30 cellular contexts compared by ENCODE assay signal in the genomic region with DNA sequence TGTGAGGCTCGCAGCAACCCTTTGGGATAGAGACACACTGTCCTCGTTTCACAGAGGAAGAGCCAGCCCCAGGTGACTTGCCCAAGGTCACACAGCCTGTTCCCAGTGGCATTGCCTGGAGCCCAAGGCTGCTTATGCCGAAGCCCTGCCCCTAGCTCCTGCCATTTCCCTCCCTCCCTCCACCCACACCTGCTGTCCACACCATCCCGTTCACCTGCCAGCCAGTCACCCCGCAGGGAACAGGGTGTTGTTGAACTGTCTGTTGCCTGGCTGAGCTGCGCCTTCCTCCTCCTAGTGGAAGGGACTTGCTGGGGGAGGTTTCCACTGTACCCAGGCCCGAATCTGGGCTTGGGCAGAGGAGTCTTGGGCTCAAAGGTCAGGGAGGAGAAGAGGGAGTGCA. TPM values are rescaled to one million over a fixed set of nuclear protein-coding genes. Genes with fewer than 3 reads are reported as not detected.
DNase-seq lines count a peak whose midpoint lies in the region; ATAC-seq, FAIRE-seq and TF ChIP-seq lines count a peak whose summit lies in the region.
"Had no signal": no experiment of that assay in that cellular context is flagged by ENCODE, and none has a peak within 500 bp of the region (broad histone marks: within the 10 kb centered on the region; RNA-seq: fewer than 3 reads in every experiment).

No MANE protein-coding gene starts in this region.

- no peaks in the 10 kb centered on the region for H3K27me3 Mint-ChIP-seq in WTC11 (ENCODE audit: low read depth)
- peaks cover 4 to 10% of the 10 kb centered on the region in 2 donors for H3K27me3 Mint-ChIP-seq in stimulated activated naive B cell treated with anti-CD40 and anti-IgM and Interleukin-4, amounts not matched to agents 10 μg/mL and 1 μg/mL and 100 μg/mL, for 72 hours

- CTCF ChIA-PET in WTC11 (lab: Charles Lee), result interaction anchor here (0.8 to 1.6 kb wide), 5 partner anchors 10 to 232 kb away, joined by 3 to 16 read pairs (median 3); partner anchors contain the start of gene TOR2A

- no peaks in the 10 kb centered on the region for H3K9me3 Mint-ChIP-seq in WTC11
- H3K9me3 Mint-ChIP-seq in stimulated activated naive B cell treated with anti-CD40 and anti-IgM and Interleukin-4, amounts not matched to agents 10 μg/mL and 1 μg/mL and 100 μg/mL, for 72 hours, result no peaks in the 10 kb centered on the region
- H3K9me3 Mint-ChIP-seq: activated B cell treated with CpG ODN at 0.5 μM for 24 hours; activated T-cell treated with anti-CD3 and anti-CD28 coated beads, Interleukin-2, amount 50 U/mL, for 4 hours; dendritic cell treated with granulocyte-macrophage colony-stimulating factor and Interleukin-4, amounts not matched to agents 40 ng/mL and 50 ng/mL, for 4 days had no signal

- DNase-seq in NCI-H345 (lab: John Stamatoyannopoulos, UW) (peak; percentile 26), NCI-H345 treated with DMSO at 0.1 percent for 48 hours (lab: John Stamatoyannopoulos, UW; ENCODE audit: unreplicated experiment) (no peak), NCI-H1417 treated with DMSO at 0.1 percent for 48 hours (lab: John Stamatoyannopoulos, UW) (peak; percentile 56), WTC11 (ENCODE audit: low spot score) (no peak), pancreas (peak in 1 of 6 donors; percentile 43), globus pallidus (ENCODE audit: low spot score) (no peak)
- no peak for DNase-seq in stimulated activated naive B cell treated with anti-CD40 and anti-IgM and Interleukin-4, amounts not matched to agents 10 μg/mL and 1 μg/mL and 100 μg/mL, for 72 hours
- DNase-seq: activated B cell treated with CpG ODN at 0.5 μM for 24 hours; activated naive CD4-positive, alpha-beta T cell; activated T-cell treated with anti-CD3 and anti-CD28 coated beads, Interleukin-2, amount 50 U/mL, for 4 hours; amniotic stem cell; glutamatergic neuron; left cardiac atrium; mesenchymal stem cell; NCI-H1105 treated with DMSO at 0.1 percent for 48 hours; occipital lobe; retina; spleen; stimulated activated CD4-positive, alpha-beta T cell treated with anti-CD3 and anti-CD28 coated beads, Interleukin-4, amount 100 ng/mL, for 1 hour; stimulated activated naive CD8-positive, alpha-beta T cell treated with anti-CD3 and anti-CD28 coated beads, Interleukin-15, Interleukin-2, amounts not matched to agents 100 U/mL and 50 U/mL, for 24 hours; thyroid gland had no signal

- no peaks in the 10 kb centered on the region for H3K36me3 ChIP-seq in pancreas
- H3K36me3 ChIP-seq: spleen, thyroid gland had no signal

- no peak overlapping the region for H3K27ac ChIP-seq in pancreas
- H3K27ac ChIP-seq: SK-N-MC, thyroid gland had no signal

- H3K27me3 ChIP-seq in pancreas, result no peaks in the 10 kb centered on the region
- H3K27me3 ChIP-seq: thyroid gland had no signal

- no peaks in the 10 kb centered on the region for H3K4me1 ChIP-seq in pancreas

- no peak for FAIRE-seq in pancreas (lab: Jason Lieb, UNC)
- FAIRE-seq: bronchial epithelial cell, GM12892, RCC 7860 had no signal

- H3K4me1 Mint-ChIP-seq in WTC11, result peaks cover 14% of the 10 kb centered on the region
- H3K4me1 Mint-ChIP-seq in stimulated activated naive B cell treated with anti-CD40 and anti-IgM and Interleukin-4, amounts not matched to agents 10 μg/mL and 1 μg/mL and 100 μg/mL, for 72 hours, result no peaks in the 10 kb centered on the region

- H3K36me3 Mint-ChIP-seq in WTC11, result no peaks in the 10 kb centered on the region
- H3K36me3 Mint-ChIP-seq in stimulated activated naive B cell treated with anti-CD40 and anti-IgM and Interleukin-4, amounts not matched to agents 10 μg/mL and 1 μg/mL and 100 μg/mL, for 72 hours, result no peaks in the 10 kb centered on the region

- no peak for TF ChIP-seq CTCF in WTC11 (IDR thresholded peaks at IDR 0.05)
- no peak for TF ChIP-seq CTCF in pancreas (IDR thresholded peaks at IDR 0.05)

- intact Hi-C loops in pancreas (cut with DNase I), result loop anchor here in 1 of 3 donors (10.0 kb wide), 1 partner anchor 197 kb away; no protein-coding TSS in a partner anchor

- peak; percentile 6; the same call in 1 of the 2 replicates for ATAC-seq in WTC11
- ATAC-seq in pancreas, result peak; percentile 8 to 41 (median 28)
- ATAC-seq in stimulated activated naive B cell treated with anti-CD40 and anti-IgM and Interleukin-4, amounts not matched to agents 10 μg/mL and 1 μg/mL and 100 μg/mL, for 72 hours (replicated peaks), result no peak
- no peak for ATAC-seq in HG02678 (IDR thresholded peaks at IDR 0.05; ENCODE audit: unreplicated experiment)
- ATAC-seq: left cardiac atrium; stimulated activated naive CD8-positive, alpha-beta T cell treated with anti-CD3 and anti-CD28 coated beads, Interleukin-15, Interleukin-2, amounts not matched to agents 100 U/mL and 50 U/mL, for 24 hours had no signal

- WGBS in pancreas, 2 donors, result 41 to 57% methylated on average over 7 of the region's 7 CpGs

- H3K4me3 Mint-ChIP-seq in WTC11, result no peak overlapping the region
- no peak overlapping the region for H3K4me3 Mint-ChIP-seq in stimulated activated naive B cell treated with anti-CD40 and anti-IgM and Interleukin-4, amounts not matched to agents 10 μg/mL and 1 μg/mL and 100 μg/mL, for 72 hours
- H3K4me3 Mint-ChIP-seq: activated B cell treated with CpG ODN at 0.5 μM for 24 hours; activated T-cell treated with anti-CD3 and anti-CD28 coated beads, Interleukin-2, amount 50 U/mL, for 4 hours; dendritic cell treated with granulocyte-macrophage colony-stimulating factor and Interleukin-4, amounts not matched to agents 40 ng/mL and 50 ng/mL, for 4 days had no signal

- POLR2A ChIA-PET in WTC11 (lab: Charles Lee), result no interaction called here

- no peak overlapping the region for H3K4me3 ChIP-seq in pancreas
- H3K4me3 ChIP-seq: SK-N-MC, thyroid gland had no signal

- no peak overlapping the region for H3K27ac Mint-ChIP-seq in WTC11
- no peak overlapping the region for H3K27ac Mint-ChIP-seq in stimulated activated naive B cell treated with anti-CD40 and anti-IgM and Interleukin-4, amounts not matched to agents 10 μg/mL and 1 μg/mL and 100 μg/mL, for 72 hours
- H3K27ac Mint-ChIP-seq: activated B cell treated with CpG ODN at 0.5 μM for 24 hours; dendritic cell treated with granulocyte-macrophage colony-stimulating factor and Interleukin-4, amounts not matched to agents 40 ng/mL and 50 ng/mL, for 4 days had no signal

- H3K9me3 ChIP-seq in pancreas, result no peaks in the 10 kb centered on the region
- H3K9me3 ChIP-seq: spleen, thyroid gland had no signal

TF ChIP-seq in WTC11, 78 proteins besides CTCF, POLR2A, EP300 and RAD21:
- TF ChIP-seq, protein P1, sequence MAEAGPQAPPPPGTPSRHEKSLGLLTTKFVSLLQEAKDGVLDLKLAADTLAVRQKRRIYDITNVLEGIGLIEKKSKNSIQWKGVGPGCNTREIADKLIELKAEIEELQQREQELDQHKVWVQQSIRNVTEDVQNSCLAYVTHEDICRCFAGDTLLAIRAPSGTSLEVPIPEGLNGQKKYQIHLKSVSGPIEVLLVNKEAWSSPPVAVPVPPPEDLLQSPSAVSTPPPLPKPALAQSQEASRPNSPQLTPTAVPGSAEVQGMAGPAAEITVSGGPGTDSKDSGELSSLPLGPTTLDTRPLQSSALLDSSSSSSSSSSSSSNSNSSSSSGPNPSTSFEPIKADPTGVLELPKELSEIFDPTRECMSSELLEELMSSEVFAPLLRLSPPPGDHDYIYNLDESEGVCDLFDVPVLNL (CRISPR knock-in tag; IDR thresholded peaks at IDR 0.05; ENCODE audit: borderline replicate concordance, low read depth), result no peak
- TF ChIP-seq ZNF263 (CRISPR knock-in tag; IDR thresholded peaks at IDR 0.05; ENCODE audit: low read depth) (no peak), CREM (CRISPR knock-in tag; IDR thresholded peaks at IDR 0.05) (no peak), TCF7 (CRISPR knock-in tag; IDR thresholded peaks at IDR 0.05; ENCODE audit: low read depth) (no peak), ESRRA (CRISPR knock-in tag; IDR thresholded peaks at IDR 0.05; ENCODE audit: borderline replicate concordance) (no peak), NR1H2 (CRISPR knock-in tag; IDR thresholded peaks at IDR 0.05) (no peak)

RNA-seq across cellular contexts. Expression of gene TTC16, which starts 6.2 kb away (rescaled TPM):
- total RNA-seq in WTC11 (2021), result not detected in 3 replicates
- total RNA-seq in pancreas, result under 1 TPM in 2 of 6 donors, not detected in 4; 0.03 to 0.09 TPM
- under 1 TPM; 0.02 to 0.04 TPM for polyA plus RNA-seq in pancreas
- total RNA-seq: activated B cell treated with CpG ODN at 0.5 μM for 24 hours, bronchial epithelial cell, occipital lobe had no signal

RNA-seq across cellular contexts. Expression of gene PTRH1, which starts 6.6 kb away (rescaled TPM):
- total RNA-seq in WTC11 (2021), result 13.1 to 16.9 TPM (median 13.9 TPM) in 3 replicates
- total RNA-seq in pancreas, result 10 to 100 TPM in 2 of 6 donors, 1 to 10 TPM in 4; 5.6 to 11.9 (median 9.0) TPM
- 10 to 100 TPM; 11.5 to 13.4 TPM for polyA plus RNA-seq in pancreas

RNA-seq across cellular contexts. Expression of gene TOR2A, which starts 13.0 kb away (rescaled TPM):
- total RNA-seq in WTC11 (2021), result 14.4 to 19.4 TPM (median 16.6 TPM) in 3 replicates
- 1 to 10 TPM; 4.2 to 9.0 (median 5.8) TPM for total RNA-seq in pancreas
- 10 to 100 TPM; 10.1 to 17.5 TPM for polyA plus RNA-seq in pancreas

RNA-seq across cellular contexts. Expression of gene CFAP157, which starts 15.3 kb away (rescaled TPM):
- total RNA-seq in WTC11 (2021), result 0.07 to 0.22 TPM in 2 of 3 replicates, not detected in the other
- total RNA-seq in pancreas, result under 1 TPM in 5 of 6 donors, not detected in 1; 0.12 to 0.39 (median 0.22) TPM
- polyA plus RNA-seq in pancreas, result 1 to 10 TPM; 1.6 to 2.1 TPM
- total RNA-seq: A172; activated B cell treated with CpG ODN at 0.5 μM for 24 hours; activated CD8-positive, alpha-beta memory T cell treated with anti-CD3 and anti-CD28 coated beads for 36 hours; activated T-cell treated with anti-CD3 and anti-CD28 coated beads, Interleukin-2, amount 50 U/mL, for 4 hours; bronchial epithelial cell; Daoy; left cardiac atrium had no signal

RNA-seq across cellular contexts. Expression of gene SH2D3C, which starts 56.4 kb away (rescaled TPM):
- total RNA-seq in WTC11 (2021), result 3.3 to 5.4 TPM (median 3.4 TPM) in 3 replicates
- 1 to 10 TPM; 1.4 to 4.8 (median 1.8) TPM for total RNA-seq in pancreas
- polyA plus RNA-seq in pancreas, result 1 to 10 TPM; 6.9 to 7.1 TPM
- total RNA-seq: bronchial epithelial cell, Daoy had no signal

Comparison
In these comparisons a context has a peak if more than half of its experiments do, and no peak if none do; other contexts are left out.
1. DNase-seq: peak in NCI-H345 (single experiment) and NCI-H1417 treated with DMSO at 0.1 percent for 48 hours (single experiment); none in NCI-H345 treated with DMSO at 0.1 percent for 48 hours (single experiment), WTC11 (single experiment), stimulated activated naive B cell treated with anti-CD40 and anti-IgM and Interleukin-4, amounts not matched to agents 10 μg/mL and 1 μg/mL and 100 μg/mL, for 72 hours (single experiment) and globus pallidus (single experiment).
2. ATAC-seq: peak in WTC11 (single experiment) and pancreas (4 of 4); none in stimulated activated naive B cell treated with anti-CD40 and anti-IgM and Interleukin-4, amounts not matched to agents 10 μg/mL and 1 μg/mL and 100 μg/mL, for 72 hours (0 of 2) and HG02678 (single experiment).